ENCODE assay signal across 8 cellular contexts in the genomic region with DNA sequence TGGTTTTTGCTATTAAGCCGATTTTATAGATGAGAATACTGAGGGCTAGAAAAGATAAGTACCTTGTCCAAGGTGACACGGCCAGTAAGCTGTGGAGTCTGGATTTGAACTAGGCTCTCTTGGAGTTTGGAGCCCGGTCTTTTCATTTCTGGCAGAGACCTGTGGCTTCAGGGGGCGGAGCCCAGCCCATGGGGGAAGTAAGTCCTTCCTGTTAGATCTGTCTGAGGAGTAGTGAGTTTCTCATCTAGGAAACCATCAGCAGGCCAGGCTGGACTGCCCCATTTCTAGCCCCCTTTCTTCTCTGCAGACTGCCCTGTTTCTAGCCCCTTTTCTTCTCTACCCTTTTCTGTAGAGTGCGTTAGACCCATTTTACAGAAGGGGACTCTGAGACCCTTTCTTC. TPM values are rescaled to one million over a fixed set of nuclear protein-coding genes. Genes with fewer than 3 reads are reported as not detected.
DNase-seq lines count a peak whose midpoint lies in the region; ATAC-seq, FAIRE-seq and TF ChIP-seq lines count a peak whose summit lies in the region.

No MANE protein-coding gene starts in this region.

- H3K4me3 Mint-ChIP-seq in CD4-positive, alpha-beta memory T cell, result peak overlapping the region in 5 of 8 donors; percentile 75 to 84 (median 79)

- H3K36me3 Mint-ChIP-seq in CD4-positive, alpha-beta memory T cell, result no peaks in the 10 kb centered on the region

- ATAC-seq in HG02610 (IDR thresholded peaks at IDR 0.05; ENCODE audit: unreplicated experiment), result peak; percentile 39

- H3K4me1 ChIP-seq in CD4-positive, alpha-beta memory T cell (ENCODE audit: insufficient read depth, low read length), result peaks cover 10% of the 10 kb centered on the region

- no peaks in the 10 kb centered on the region for H3K9me3 ChIP-seq in CD4-positive, alpha-beta memory T cell (ENCODE audit: control insufficient read depth in 1 of 2, low read length in 2 of 2)
- H3K9me3 ChIP-seq in iPS-18c (ENCODE audit: control insufficient read depth, insufficient read depth, low read length), result no peaks in the 10 kb centered on the region

- peaks cover 4% of the 10 kb centered on the region for H3K27me3 ChIP-seq in CD4-positive, alpha-beta memory T cell (ENCODE audit: insufficient read depth, low read length)

- peak overlapping the region in 2 of 7 donors; percentile 46 to 63 for H3K27ac Mint-ChIP-seq in CD4-positive, alpha-beta memory T cell

- CTCF ChIA-PET in CD4-positive, alpha-beta memory T cell (lab: Charles Lee; ENCODE audit: partially characterized antibody), result interaction anchor here (1.0 kb wide), 1 partner anchor 19 kb away, joined by 4 read pairs; no protein-coding TSS in a partner anchor

- peaks cover 6 to 14% (median 6%) of the 10 kb centered on the region in 4 donors for H3K4me1 Mint-ChIP-seq in CD4-positive, alpha-beta memory T cell

- POLR2A ChIA-PET in CD4-positive, alpha-beta memory T cell (lab: Charles Lee; ENCODE audit: partially characterized antibody), result no interaction called here

- TF ChIP-seq POLR2A in GM12892 (IDR thresholded peaks at IDR 0.05; ENCODE audit: low read depth, low read length), result no peak

- H3K9me3 Mint-ChIP-seq in CD4-positive, alpha-beta memory T cell, result peaks cover 0 to 4% (median 0%) of the 10 kb centered on the region in 8 donors

- no peaks in the 10 kb centered on the region for H3K36me3 ChIP-seq in CD4-positive, alpha-beta memory T cell (ENCODE audit: insufficient read depth, low read length)

- intact Hi-C loops in CD4-positive, alpha-beta memory T cell (cut with micrococcal nuclease), result no loop called here

- DNase-seq in CD4-positive, alpha-beta memory T cell, result no peak
- DNase-seq in UCSD-AML1 (lab: John Stamatoyannopoulos, UW; ENCODE audit: unreplicated experiment), result peak; percentile 75
- no peak for DNase-seq in GOT3 (lab: John Stamatoyannopoulos, UW)
- DNase-seq in NCI-H2171 treated with DMSO at 0.1 percent for 48 hours (lab: John Stamatoyannopoulos, UW), result no peak
- no peak for DNase-seq in GM12892 (ENCODE audit: insufficient read length)
- no peak for DNase-seq in NCI-H2107 (lab: John Stamatoyannopoulos, UW)

- peaks cover 17 to 22% of the 10 kb centered on the region in 2 donors for H3K27me3 Mint-ChIP-seq in CD4-positive, alpha-beta memory T cell

- no peak overlapping the region for H3K4me3 ChIP-seq in CD4-positive, alpha-beta memory T cell (ENCODE audit: low read length in 2 of 2)
- H3K4me3 ChIP-seq in iPS-18c (ENCODE audit: insufficient read depth, low read depth, low read length), result peak overlapping the region; percentile 36

- FAIRE-seq in GM12892 (lab: Jason Lieb, UNC), result no peak

- no peak overlapping the region for H3K27ac ChIP-seq in CD4-positive, alpha-beta memory T cell (ENCODE audit: low read depth, low read length)

RNA-seq across cellular contexts. Expression of a gene that starts 0.5 kb away (rescaled TPM):
- total RNA-seq in CD4-positive, alpha-beta memory T cell, result under 1 TPM; 0.28 to 0.49 TPM
- under 1 TPM in 1 of 2 donors, not detected in 1; 0.17 TPM for polyA plus RNA-seq in CD4-positive, alpha-beta memory T cell
- 0.42 TPM for polyA plus RNA-seq in GM12892 (2012; ENCODE audit: missing spikeins)
